8 cellular contexts compared by ENCODE assay signal in genomic region chr1:228140724-228141081, GRCh38. TPM values are rescaled to one million over a fixed set of nuclear protein-coding genes. Genes with fewer than 3 reads are reported as not detected.
A peak's percentile ranks its signal among the peaks of the same experiment; 100 is the strongest.
DNase-seq lines count a peak whose midpoint lies in the region; ATAC-seq and TF ChIP-seq lines count a peak whose summit lies in the region.

No MANE protein-coding gene starts in this region.

- DNase-seq in Caco-2 (no peak), endothelial cell (ENCODE audit: low spot score) (no peak), osteoblast (ENCODE audit: insufficient read length, low spot score, missing footprints) (peak; percentile 81), mucosa of gallbladder (ENCODE audit: low spot score) (no peak), activated gamma-delta T cell treated with Interleukin-2 at 50 U/mL for 16 hours (no peak)

- peaks cover 21% of the 10 kb centered on the region for H3K36me3 Mint-ChIP-seq in Caco-2 (ENCODE audit: insufficient read depth, unreplicated experiment)
- peaks cover 8% of the 10 kb centered on the region for H3K36me3 Mint-ChIP-seq in endothelial cell (ENCODE audit: low read depth, unreplicated experiment)

- CTCF ChIA-PET in Caco-2 (lab: Charles Lee) = interaction anchor here (1.5 to 2.3 kb wide), 2 partner anchors 10 to 25 kb away, joined by 4 to 10 read pairs; partner anchors contain the start of gene IBA57

- peak overlapping the region; percentile 74 for H3K9ac ChIP-seq in OCI-LY3 (ENCODE audit: low read length)

- TF ChIP-seq CTCF in Caco-2 (IDR thresholded peaks at IDR 0.05; ENCODE audit: insufficient read depth in 1 of 2, low read depth in 1 of 2, low read length in 1 of 2, severe bottlenecking in 1 of 2, unreplicated experiment in 1 of 2) (no peak), OCI-LY3 (IDR thresholded peaks at IDR 0.05; ENCODE audit: low read depth, low read length) (no peak), endothelial cell (IDR thresholded peaks at IDR 0.05; ENCODE audit: unreplicated experiment) (no peak), osteoblast (IDR thresholded peaks at IDR 0.05; ENCODE audit: extremely low read depth, low read depth, low read length) (no peak)

- H3K4me3 ChIP-seq in Caco-2 (ENCODE audit: low read depth, low read length) (peak overlapping the region; percentile 90), OCI-LY3 (ENCODE audit: low read length) (peak overlapping the region; percentile 87), osteoblast (ENCODE audit: insufficient read depth, low read length) (peak overlapping the region; percentile 80)

- H3K4me3 Mint-ChIP-seq in Caco-2 (ENCODE audit: unreplicated experiment) (peak overlapping the region; percentile 85), endothelial cell (ENCODE audit: unreplicated experiment) (peak overlapping the region; percentile 94)

- intact Hi-C loops in Caco-2 (cut with micrococcal nuclease; ENCODE audit: unreplicated experiment) = loop anchor here (1.0 to 2.0 kb wide), 3 partner anchors 25 to 58 kb away; partner anchors contain the start of genes ARF1 and IBA57

- no peak overlapping the region for H2AFZ ChIP-seq in OCI-LY3 (ENCODE audit: low read depth, low read length)
- peak overlapping the region; percentile 34 for H2AFZ ChIP-seq in osteoblast (ENCODE audit: low read length)

- H3K79me2 ChIP-seq in OCI-LY3 (ENCODE audit: low read length) (peaks cover 56% of the 10 kb centered on the region), osteoblast (ENCODE audit: insufficient read depth, low read length) (peaks cover 52% of the 10 kb centered on the region)

- no peaks in the 10 kb centered on the region for H3K4me1 Mint-ChIP-seq in Caco-2 (ENCODE audit: low read depth, unreplicated experiment)
- H3K4me1 Mint-ChIP-seq in endothelial cell (ENCODE audit: unreplicated experiment) = peaks cover 25% of the 10 kb centered on the region

- H3K27me3 Mint-ChIP-seq in Caco-2 (ENCODE audit: insufficient read depth, unreplicated experiment) (no peaks in the 10 kb centered on the region), endothelial cell (ENCODE audit: unreplicated experiment) (peaks cover 11% of the 10 kb centered on the region)

- H3K27ac Mint-ChIP-seq in Caco-2 (ENCODE audit: unreplicated experiment) (peak overlapping the region; percentile 91), endothelial cell (ENCODE audit: unreplicated experiment) (peak overlapping the region; percentile 80)

- H3K27ac ChIP-seq in OCI-LY3 (ENCODE audit: low read length) = peak overlapping the region; percentile 39
- peak overlapping the region; percentile 93 for H3K27ac ChIP-seq in osteoblast (ENCODE audit: low read depth, low read length)

- ATAC-seq in GM19324 (IDR thresholded peaks at IDR 0.05; ENCODE audit: low FRiP score, unreplicated experiment) (no peak), GM19328 (IDR thresholded peaks at IDR 0.05; ENCODE audit: unreplicated experiment) (no peak)

- no peaks in the 10 kb centered on the region for H3K27me3 ChIP-seq in Caco-2 (replicated peaks; ENCODE audit: control insufficient read depth, insufficient read depth, low read length)
- peaks cover 13% of the 10 kb centered on the region for H3K27me3 ChIP-seq in OCI-LY3 (ENCODE audit: low read depth, low read length)
- peaks cover 17% of the 10 kb centered on the region for H3K27me3 ChIP-seq in osteoblast (ENCODE audit: insufficient read depth, low read length)

- H3K36me3 ChIP-seq in Caco-2 (ENCODE audit: control insufficient read depth, insufficient read depth, low read length) (peaks cover 1% of the 10 kb centered on the region; the same call in 1 of the 2 replicates), OCI-LY3 (replicated peaks; ENCODE audit: low read depth, low read length) (peaks cover 6% of the 10 kb centered on the region), osteoblast (ENCODE audit: insufficient read depth, low read length) (peaks cover 4% of the 10 kb centered on the region)

- H3K9me3 ChIP-seq in Caco-2 (no peaks in the 10 kb centered on the region), OCI-LY3 (ENCODE audit: insufficient read depth, low read length) (no peaks in the 10 kb centered on the region), osteoblast (ENCODE audit: low read depth, low read length) (no peaks in the 10 kb centered on the region)

- no TSS peak for BruUV-seq in Caco-2 (replicated peaks; lab: Mats Ljungman, UMichigan)

- H3K9me3 Mint-ChIP-seq in Caco-2 (ENCODE audit: unreplicated experiment) = no peaks in the 10 kb centered on the region
- H3K9me3 Mint-ChIP-seq in endothelial cell (ENCODE audit: unreplicated experiment) = no peaks in the 10 kb centered on the region

- H3K4me1 ChIP-seq in Caco-2 = peaks cover 5% of the 10 kb centered on the region
- peaks cover 16% of the 10 kb centered on the region for H3K4me1 ChIP-seq in OCI-LY3 (ENCODE audit: low read length)
- peaks cover 20% of the 10 kb centered on the region for H3K4me1 ChIP-seq in osteoblast (ENCODE audit: insufficient read depth, low read length)

- peak overlapping the region; percentile 87 for H3K4me2 ChIP-seq in OCI-LY3 (ENCODE audit: low read length)
- H3K4me2 ChIP-seq in osteoblast (ENCODE audit: insufficient read depth, low read length) = peak overlapping the region; percentile 98

- H4K20me1 ChIP-seq in OCI-LY3 (ENCODE audit: insufficient read depth, low read length) (peaks cover 32% of the 10 kb centered on the region), osteoblast (ENCODE audit: insufficient read depth, low read length) (peaks cover 46% of the 10 kb centered on the region)

- POLR2A ChIA-PET in Caco-2 (lab: Charles Lee) = interaction anchor here (1.1 to 1.4 kb wide), 3 partner anchors 10 to 31 kb away, joined by 4 to 9 read pairs (median 8); partner anchors contain the start of gene IBA57

RNA-seq across cellular contexts. Expression of gene GUK1, which starts 0.6 kb away (rescaled TPM):
- 73.6 and 74.4 TPM in 2 replicates for total RNA-seq in Caco-2 (2022)
- 280 TPM for total RNA-seq in endothelial cell (ENCODE audit: unreplicated experiment)
- 253 and 278 TPM in 2 replicates for total RNA-seq in osteoblast
- total RNA-seq in mucosa of gallbladder = 235 TPM

RNA-seq across cellular contexts. Expression of gene GJC2, which starts 9.0 kb away (rescaled TPM):
- total RNA-seq in Caco-2 (2022) (1.1 and 1.5 TPM in 2 replicates), endothelial cell (ENCODE audit: unreplicated experiment) (13.0 TPM), osteoblast (0.88 and 1.4 TPM in 2 replicates), mucosa of gallbladder (2.8 TPM)

RNA-seq across cellular contexts. Expression of gene IBA57, which starts 24.9 kb away (rescaled TPM):
- 14.3 and 15.4 TPM in 2 replicates for total RNA-seq in Caco-2 (2022)
- 11.5 TPM for total RNA-seq in endothelial cell (ENCODE audit: unreplicated experiment)
- 4.4 and 4.7 TPM in 2 replicates for total RNA-seq in osteoblast
- total RNA-seq in mucosa of gallbladder = 12.8 TPM

RNA-seq across cellular contexts. Expression of gene MRPL55, which starts 31.6 kb away (rescaled TPM):
- total RNA-seq in Caco-2 (2022) (63.7 and 69.9 TPM in 2 replicates), endothelial cell (ENCODE audit: unreplicated experiment) (47.5 TPM), osteoblast (34.5 and 51.4 TPM in 2 replicates), mucosa of gallbladder (56.1 TPM)

RNA-seq across cellular contexts. Expression of gene C1orf35, which starts 37.6 kb away (rescaled TPM):
- total RNA-seq in Caco-2 (2022) = 34.2 and 34.5 TPM in 2 replicates
- 23.2 TPM for total RNA-seq in endothelial cell (ENCODE audit: unreplicated experiment)
- total RNA-seq in osteoblast = 5.3 and 5.4 TPM in 2 replicates
- total RNA-seq in mucosa of gallbladder = 22.4 TPM
